Comparison of ENCODE assay signal across 14 cellular contexts in the genomic region with DNA sequence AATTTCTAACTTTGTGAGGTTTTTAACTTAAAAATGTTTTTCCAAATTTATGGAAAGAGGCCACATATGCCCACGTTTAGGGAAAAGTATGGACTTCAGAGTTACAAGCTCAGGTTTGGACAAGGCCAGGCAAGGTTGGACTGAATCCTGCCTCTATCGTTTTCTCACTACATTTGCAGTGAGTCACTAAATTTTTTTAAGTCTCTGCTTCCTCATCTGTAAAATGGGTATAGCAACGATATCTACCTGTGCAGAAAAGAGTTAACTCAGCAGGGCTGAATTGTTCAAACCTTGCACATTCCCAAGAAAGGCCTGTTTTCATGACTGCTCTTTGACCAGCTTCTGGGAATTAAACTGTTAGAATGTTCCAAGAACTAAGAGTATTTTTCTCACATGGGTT.
"Had no signal": no experiment of that assay in that cellular context is flagged by ENCODE, and none has a peak within 500 bp of the region (broad histone marks: within the 10 kb centered on the region; RNA-seq: fewer than 3 reads in every experiment).

No MANE protein-coding gene starts in this region.

- H3K9me3 ChIP-seq: body of pancreas, heart left ventricle, suprapubic skin had no signal

- ATAC-seq: activated naive CD4-positive, alpha-beta T cell treated with anti-CD3 and anti-CD28 coated beads, Interleukin-2, amount 50 U/mL, for 72 hours; body of pancreas; heart left ventricle; sciatic nerve had no signal

- DNase-seq: activated CD4-positive, alpha-beta T cell treated with anti-CD3 and anti-CD28 coated beads, Interleukin-2, amount 50 U/mL, for 48 hours; amygdala; body of pancreas; central memory CD4-positive, alpha-beta T cell; effector CD4-positive, alpha-beta T cell; heart left ventricle; SIG-M5 had no signal

- H3K4me1 ChIP-seq: body of pancreas, suprapubic skin had no signal

- H3K27me3 ChIP-seq: body of pancreas, heart left ventricle, suprapubic skin had no signal

- H3K4me3 ChIP-seq: body of pancreas, coronary artery, heart left ventricle, suprapubic skin had no signal

- H3K27ac ChIP-seq: body of pancreas, coronary artery, suprapubic skin had no signal

- H3K36me3 ChIP-seq: heart left ventricle, suprapubic skin had no signal

- H3K27ac Mint-ChIP-seq: stimulated activated naive CD8-positive, alpha-beta T cell treated with anti-CD3 and anti-CD28 coated beads, Interleukin-15, Interleukin-2, amounts not matched to agents 100 ng/mL and 50 ng/mL, for 24 hours; type B pancreatic cell had no signal

- H3K9me3 Mint-ChIP-seq: neural crest cell; stimulated activated naive CD8-positive, alpha-beta T cell treated with anti-CD3 and anti-CD28 coated beads, Interleukin-15, Interleukin-2, amounts not matched to agents 100 ng/mL and 50 ng/mL, for 24 hours had no signal

- H3K4me3 Mint-ChIP-seq: neural crest cell; stimulated activated naive CD8-positive, alpha-beta T cell treated with anti-CD3 and anti-CD28 coated beads, Interleukin-15, Interleukin-2, amounts not matched to agents 100 ng/mL and 50 ng/mL, for 24 hours; type B pancreatic cell had no signal

- H3K27me3 Mint-ChIP-seq: stimulated activated naive CD8-positive, alpha-beta T cell treated with anti-CD3 and anti-CD28 coated beads, Interleukin-15, Interleukin-2, amounts not matched to agents 100 ng/mL and 50 ng/mL, for 24 hours had no signal

- H3K36me3 Mint-ChIP-seq: type B pancreatic cell had no signal
